Comparison of ENCODE assay signal across 9 cellular contexts in genomic region chr17:3891626-3892094, GRCh38. TPM values are rescaled to one million over a fixed set of nuclear protein-coding genes. Genes with fewer than 3 reads are reported as not detected.
DNase-seq lines count a peak whose midpoint lies in the region; ATAC-seq and TF ChIP-seq lines count a peak whose summit lies in the region.
"Had no signal": no experiment of that assay in that cellular context is flagged by ENCODE, and none has a peak within 500 bp of the region (broad histone marks: within the 10 kb centered on the region; RNA-seq: fewer than 3 reads in every experiment).

No MANE protein-coding gene starts in this region.

- no peak for TF ChIP-seq CTCF in tibial artery (IDR thresholded peaks at IDR 0.05)

- peak overlapping the region; percentile 75 to 78 for H3K27ac ChIP-seq in tibial artery

- POLR2A ChIA-PET in activated naive CD8-positive, alpha-beta T cell treated with anti-CD3 and anti-CD28 coated beads, Interleukin-2, amount 10 ng/mL, durations not matched to agents 7 days and 5 days (lab: Charles Lee): no interaction called here

- H3K36me3 Mint-ChIP-seq in activated T-cell treated with anti-CD3 and anti-CD28 coated beads, Interleukin-2, amount 50 U/mL, for 4 hours (ENCODE audit: insufficient read depth): no peaks in the 10 kb centered on the region
- H3K36me3 Mint-ChIP-seq in activated naive CD8-positive, alpha-beta T cell treated with anti-CD3 and anti-CD28 coated beads, Interleukin-2, amount 10 ng/mL, durations not matched to agents 7 days and 5 days: no peaks in the 10 kb centered on the region

- ATAC-seq in activated T-cell treated with anti-CD3 and anti-CD28 coated beads, Interleukin-2, amount 50 U/mL, for 4 hours: no peak
- no peak for ATAC-seq in activated naive CD8-positive, alpha-beta T cell treated with anti-CD3 and anti-CD28 coated beads, Interleukin-2, amount 10 ng/mL, durations not matched to agents 7 days and 5 days (ENCODE audit: low read depth)
- ATAC-seq in HG03139 (IDR thresholded peaks at IDR 0.05; ENCODE audit: unreplicated experiment): no peak
- no peak for ATAC-seq in GM19351 (IDR thresholded peaks at IDR 0.05; ENCODE audit: unreplicated experiment)

- H3K4me1 Mint-ChIP-seq in activated T-cell treated with anti-CD3 and anti-CD28 coated beads, Interleukin-2, amount 50 U/mL, for 4 hours (ENCODE audit: low read depth): peaks cover 45% of the 10 kb centered on the region
- H3K4me1 Mint-ChIP-seq in activated naive CD8-positive, alpha-beta T cell treated with anti-CD3 and anti-CD28 coated beads, Interleukin-2, amount 10 ng/mL, durations not matched to agents 7 days and 5 days: peaks cover 32% of the 10 kb centered on the region

- intact Hi-C loops in tibial artery (cut with DNase I; ENCODE audit: low total_unique reads): no loop called here

- H3K36me3 ChIP-seq in tibial artery: no peaks in the 10 kb centered on the region

- H3K4me1 ChIP-seq in tibial artery: peaks cover 0 to 79% (median 65%) of the 10 kb centered on the region in 4 donors

- H3K9me3 Mint-ChIP-seq in activated T-cell treated with anti-CD3 and anti-CD28 coated beads, Interleukin-2, amount 50 U/mL, for 4 hours: no peaks in the 10 kb centered on the region
- no peaks in the 10 kb centered on the region for H3K9me3 Mint-ChIP-seq in activated naive CD8-positive, alpha-beta T cell treated with anti-CD3 and anti-CD28 coated beads, Interleukin-2, amount 10 ng/mL, durations not matched to agents 7 days and 5 days

- no peak for DNase-seq in activated T-cell treated with anti-CD3 and anti-CD28 coated beads, Interleukin-2, amount 50 U/mL, for 4 hours
- no peak for DNase-seq in activated T-cell treated with anti-CD3 and anti-CD28 coated beads, Interleukin-2, amount 50 U/mL, for 48 hours
- DNase-seq in activated naive CD8-positive, alpha-beta T cell treated with anti-CD3 and anti-CD28 coated beads, Interleukin-2, amount 10 ng/mL, durations not matched to agents 7 days and 5 days: no peak
- DNase-seq in iris pigment epithelial cell (ENCODE audit: low read depth) (peak; percentile 9), tibial artery (no peak)
- DNase-seq in effector CD8-positive, alpha-beta T cell (lab: John Stamatoyannopoulos, UW): no peak

- H3K9me3 ChIP-seq in tibial artery: no peaks in the 10 kb centered on the region

- peak overlapping the region; percentile 56 for H3K27ac Mint-ChIP-seq in activated naive CD8-positive, alpha-beta T cell treated with anti-CD3 and anti-CD28 coated beads, Interleukin-2, amount 10 ng/mL, durations not matched to agents 7 days and 5 days

- H3K4me3 Mint-ChIP-seq in activated T-cell treated with anti-CD3 and anti-CD28 coated beads, Interleukin-2, amount 50 U/mL, for 4 hours: peak overlapping the region; percentile 77
- H3K4me3 Mint-ChIP-seq in activated naive CD8-positive, alpha-beta T cell treated with anti-CD3 and anti-CD28 coated beads, Interleukin-2, amount 10 ng/mL, durations not matched to agents 7 days and 5 days: peak overlapping the region; percentile 67

- no peaks in the 10 kb centered on the region for H3K27me3 Mint-ChIP-seq in activated T-cell treated with anti-CD3 and anti-CD28 coated beads, Interleukin-2, amount 50 U/mL, for 4 hours (ENCODE audit: low read depth)
- peaks cover 2% of the 10 kb centered on the region for H3K27me3 Mint-ChIP-seq in activated naive CD8-positive, alpha-beta T cell treated with anti-CD3 and anti-CD28 coated beads, Interleukin-2, amount 10 ng/mL, durations not matched to agents 7 days and 5 days

- peak overlapping the region; percentile 64 for H3K4me3 ChIP-seq in tibial artery

- H3K27me3 ChIP-seq in tibial artery: no peaks in the 10 kb centered on the region

RNA-seq across cellular contexts. Expression of gene CAMKK1, which starts 1.2 kb away (rescaled TPM):
- total RNA-seq in activated T-cell treated with anti-CD3 and anti-CD28 coated beads, Interleukin-2, amount 50 U/mL, for 4 hours: 1 to 10 TPM; 4.2 to 7.5 (median 7.4) TPM
- 1 to 10 TPM; 4.5 to 4.7 TPM for total RNA-seq in activated naive CD8-positive, alpha-beta T cell treated with anti-CD3 and anti-CD28 coated beads, Interleukin-2, amount 10 ng/mL, durations not matched to agents 7 days and 5 days

RNA-seq across cellular contexts. Expression of gene P2RX1, which starts 24.6 kb away (rescaled TPM):
- total RNA-seq in activated T-cell treated with anti-CD3 and anti-CD28 coated beads, Interleukin-2, amount 50 U/mL, for 4 hours: under 1 TPM; 0.13 to 0.52 (median 0.21) TPM
- under 1 TPM; 0.82 to 1.00 TPM for total RNA-seq in activated naive CD8-positive, alpha-beta T cell treated with anti-CD3 and anti-CD28 coated beads, Interleukin-2, amount 10 ng/mL, durations not matched to agents 7 days and 5 days
- total RNA-seq: Daoy had no signal

RNA-seq across cellular contexts. Expression of gene NCBP3, which starts 45.6 kb away (rescaled TPM):
- 10 to 100 TPM; 33.2 to 39.1 (median 36.4) TPM for total RNA-seq in activated T-cell treated with anti-CD3 and anti-CD28 coated beads, Interleukin-2, amount 50 U/mL, for 4 hours
- total RNA-seq in activated naive CD8-positive, alpha-beta T cell treated with anti-CD3 and anti-CD28 coated beads, Interleukin-2, amount 10 ng/mL, durations not matched to agents 7 days and 5 days: 10 to 100 TPM; 48.3 to 53.1 TPM
